ENCODE assay signal across 28 cellular contexts in genomic region chr21:38982804-38983203, GRCh38.
"Had no signal": no experiment of that assay in that cellular context is flagged by ENCODE, and none has a peak within 500 bp of the region (broad histone marks: within the 10 kb centered on the region; RNA-seq: fewer than 3 reads in every experiment).

No MANE protein-coding gene starts in this region.

- H3K36me3 ChIP-seq: ascending aorta, cardiac muscle cell, left lung, lower lobe of right lung, right atrium auricular region, stomach, thyroid gland, upper lobe of right lung, WERI-Rb-1 had no signal

- DNase-seq: activated CD4-positive, alpha-beta memory T cell treated with anti-CD3 and anti-CD28 coated beads for 36 hours; activated CD4-positive, alpha-beta T cell treated with anti-CD3 and anti-CD28 coated beads, Interleukin-2, amount 10 ng/mL, durations not matched to agents 24 days and 14 days; activated CD4-positive, CD25-positive, alpha-beta regulatory T cell treated with anti-CD3 and anti-CD28 coated beads, Interleukin-2, amount 50 U/mL, for 72 hours; activated CD8-positive, alpha-beta memory T cell treated with anti-CD3 and anti-CD28 coated beads, Interleukin-2, amount 50 U/mL, for 48 hours; activated gamma-delta T cell; activated naive CD4-positive, alpha-beta T cell treated with anti-CD3 and anti-CD28 coated beads, Interleukin-2, amount 10 ng/mL, durations not matched to agents 7 days and 5 days; activated naive CD8-positive, alpha-beta T cell treated with anti-CD3 and anti-CD28 coated beads, Interleukin-2, amount 10 ng/mL, durations not matched to agents 7 days and 5 days; activated T-cell treated with anti-CD3 and anti-CD28 coated beads, Interleukin-2, amount 50 U/mL, for 24 hours; dorsolateral prefrontal cortex; effector memory CD4-positive, alpha-beta T cell; left lung; lower lobe of right lung; mucosa of descending colon; occipital lobe; stimulated activated CD4-positive, alpha-beta T cell treated with anti-CD3 and anti-CD28 coated beads, Interleukin-1b, Interleukin-23, amount 100 ng/mL, for 48 hours; stimulated activated naive B cell treated with anti-CD40 and anti-IgM and Interleukin-4, amounts not matched to agents 10 μg/mL and 1 μg/mL and 100 μg/mL, for 72 hours; stomach; T-helper 17 cell; T1000; upper lobe of right lung; WERI-Rb-1 had no signal

- H3K27me3 ChIP-seq: ascending aorta, cardiac muscle cell, right atrium auricular region, stomach, thyroid gland, upper lobe of right lung had no signal

- H3K4me2 ChIP-seq: smooth muscle cell had no signal

- ATAC-seq: left lung; lower lobe of right lung; mucosa of descending colon; stimulated activated naive B cell treated with anti-CD40 and anti-IgM and Interleukin-4, amounts not matched to agents 10 μg/mL and 1 μg/mL and 100 μg/mL, for 72 hours; T-helper 17 cell; upper lobe of right lung had no signal

- H3K4me3 ChIP-seq: ascending aorta, cardiac muscle cell, coronary artery, dorsolateral prefrontal cortex, left lung, lower lobe of right lung, mucosa of descending colon, right atrium auricular region, smooth muscle cell, stomach, thyroid gland, upper lobe of right lung had no signal

- H3K9ac ChIP-seq: parathyroid adenoma had no signal

- H3K27ac ChIP-seq: ascending aorta, cardiac muscle cell, coronary artery, dorsolateral prefrontal cortex, left lung, lower lobe of right lung, parathyroid adenoma, right atrium auricular region, stomach, upper lobe of right lung, WERI-Rb-1 had no signal

- H3K79me2 ChIP-seq: parathyroid adenoma had no signal

- H3K9me3 ChIP-seq: ascending aorta, left lung, lower lobe of right lung, mucosa of descending colon, right atrium auricular region, stomach, thyroid gland, upper lobe of right lung had no signal
